In the genomic region with DNA sequence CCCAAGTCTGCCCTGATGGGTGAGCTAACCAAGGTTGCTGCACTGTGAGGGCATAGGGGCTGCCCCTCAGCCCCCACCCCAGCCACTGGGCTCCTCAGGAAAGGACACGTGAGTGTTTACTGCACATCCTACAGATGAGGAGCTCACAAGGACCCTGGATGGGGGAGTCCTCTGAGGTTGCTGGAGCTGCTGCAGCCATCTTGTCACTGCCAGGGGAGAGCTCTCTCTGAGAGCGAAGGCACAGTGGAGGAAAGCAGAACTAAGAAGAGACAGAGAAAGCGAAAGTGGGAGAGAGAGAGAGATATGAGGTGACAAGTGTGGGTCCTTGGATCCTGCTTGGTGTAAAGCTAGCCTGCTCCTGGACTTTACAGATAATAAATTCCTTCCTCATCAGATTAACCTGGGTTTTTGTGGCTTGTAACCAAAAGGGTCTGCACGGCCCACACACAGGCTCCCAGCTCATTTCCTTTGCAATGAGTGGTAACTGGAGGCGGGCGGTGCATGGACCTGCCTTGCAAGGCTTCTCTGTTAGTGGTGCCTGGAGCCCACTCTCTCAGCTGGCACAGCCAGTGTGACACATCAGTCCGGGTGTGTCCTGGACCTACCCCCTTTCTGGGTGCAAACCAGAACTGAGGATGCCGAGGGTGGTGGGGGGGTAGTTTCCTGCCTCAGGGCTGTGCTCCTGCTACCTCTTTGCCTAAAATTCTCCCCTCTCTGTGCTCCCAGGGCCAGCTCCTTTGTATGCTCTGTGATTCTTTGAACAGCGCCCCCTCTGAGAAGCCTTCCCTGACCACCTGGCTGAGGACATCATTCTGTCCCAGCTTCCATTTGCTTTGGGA, we compare ENCODE assay signal across 9 cellular contexts. TPM values are rescaled to one million over a fixed set of nuclear protein-coding genes. Genes with fewer than 3 reads are reported as not detected.
A peak's percentile ranks its signal among the peaks of the same experiment; 100 is the strongest.
DNase-seq lines count a peak whose midpoint lies in the region; ATAC-seq, FAIRE-seq and TF ChIP-seq lines count a peak whose summit lies in the region.
"Had no signal": no experiment of that assay in that cellular context is flagged by ENCODE, and none has a peak within 500 bp of the region (broad histone marks: within the 10 kb centered on the region; RNA-seq: fewer than 3 reads in every experiment).

No MANE protein-coding gene starts in this region.

- peak overlapping the region; percentile 64 for H3K4me3 Mint-ChIP-seq in T-helper 1 cell treated with Interleukin-12 subunit alpha and Interleukin-12 subunit beta and Interleukin-4 antibody, amounts not matched to agents 30 μg/mL and 1 μg/mL, for 36 hours
- H3K4me3 Mint-ChIP-seq in endodermal cell (no peak overlapping the region), progenitor cell of endocrine pancreas (ENCODE audit: low read depth) (no peak overlapping the region)

- H3K9ac ChIP-seq in endodermal cell (ENCODE audit: extremely low read depth, low read length, poor library complexity, severe bottlenecking), result no peak overlapping the region
- no peak overlapping the region for H3K9ac ChIP-seq in smooth muscle cell (ENCODE audit: low read depth)

- H2AFZ ChIP-seq in smooth muscle cell (ENCODE audit: low read depth), result no peak overlapping the region

- H3K27me3 Mint-ChIP-seq in T-helper 1 cell treated with Interleukin-12 subunit alpha and Interleukin-12 subunit beta and Interleukin-4 antibody, amounts not matched to agents 30 μg/mL and 1 μg/mL, for 36 hours (ENCODE audit: low read depth), result no peaks in the 10 kb centered on the region
- H3K27me3 Mint-ChIP-seq in endodermal cell (ENCODE audit: insufficient read depth), result peaks cover 16% of the 10 kb centered on the region
- H3K27me3 Mint-ChIP-seq in progenitor cell of endocrine pancreas, result peaks cover 11% of the 10 kb centered on the region

- DNase-seq in endodermal cell, result peak; percentile 74
- no peak for DNase-seq in smooth muscle cell (lab: John Stamatoyannopoulos, UW; ENCODE audit: unreplicated experiment)
- DNase-seq in progenitor cell of endocrine pancreas (ENCODE audit: low spot score, unreplicated experiment), result no peak
- no peak for DNase-seq in frontal cortex (ENCODE audit: low spot score in 2 of 2)
- DNase-seq in effector CD4-positive, alpha-beta T cell, result no peak

- H3K27ac ChIP-seq in endodermal cell (ENCODE audit: low read depth, low read length) (no peak overlapping the region), smooth muscle cell (ENCODE audit: low read depth) (no peak overlapping the region)

- H3K4me3 ChIP-seq in endodermal cell (ENCODE audit: low read length) (no peak overlapping the region), smooth muscle cell (no peak overlapping the region)

- peaks cover 40% of the 10 kb centered on the region for H3K4me1 Mint-ChIP-seq in T-helper 1 cell treated with Interleukin-12 subunit alpha and Interleukin-12 subunit beta and Interleukin-4 antibody, amounts not matched to agents 30 μg/mL and 1 μg/mL, for 36 hours (ENCODE audit: low read depth)
- H3K4me1 Mint-ChIP-seq in endodermal cell, result no peaks in the 10 kb centered on the region
- peaks cover 5% of the 10 kb centered on the region for H3K4me1 Mint-ChIP-seq in progenitor cell of endocrine pancreas (ENCODE audit: low read depth)

- no peaks in the 10 kb centered on the region for H3F3A ChIP-seq in smooth muscle cell (ENCODE audit: low read depth)

- H3K27me3 ChIP-seq in endodermal cell (ENCODE audit: control insufficient read depth, insufficient read depth, low read length, poor library complexity, severe bottlenecking), result no peaks in the 10 kb centered on the region
- no peaks in the 10 kb centered on the region for H3K27me3 ChIP-seq in smooth muscle cell (ENCODE audit: low read depth)

- H3K36me3 Mint-ChIP-seq in T-helper 1 cell treated with Interleukin-12 subunit alpha and Interleukin-12 subunit beta and Interleukin-4 antibody, amounts not matched to agents 30 μg/mL and 1 μg/mL, for 36 hours (ENCODE audit: low read depth), result peaks cover 47% of the 10 kb centered on the region
- H3K36me3 Mint-ChIP-seq in endodermal cell (ENCODE audit: low read depth) (no peaks in the 10 kb centered on the region), progenitor cell of endocrine pancreas (ENCODE audit: insufficient read depth) (peaks cover 1% of the 10 kb centered on the region)

- H4K20me1 ChIP-seq in smooth muscle cell (ENCODE audit: low read depth), result no peaks in the 10 kb centered on the region

- no peaks in the 10 kb centered on the region for H3K79me2 ChIP-seq in smooth muscle cell (ENCODE audit: low read depth)

- H3K4me1 ChIP-seq in endodermal cell (ENCODE audit: control insufficient read depth, insufficient read depth, low read length) (no peaks in the 10 kb centered on the region), smooth muscle cell (ENCODE audit: low read depth) (peaks cover 5% of the 10 kb centered on the region)

- H3K4me2 ChIP-seq in smooth muscle cell, result no peak overlapping the region

- peak; percentile 33 for TF ChIP-seq CTCF in endodermal cell (conservative IDR thresholded peaks at IDR 0.05)
- TF ChIP-seq CTCF in smooth muscle cell (IDR thresholded peaks at IDR 0.05; ENCODE audit: borderline replicate concordance, insufficient read depth, poor library complexity, severe bottlenecking), result no peak
- TF ChIP-seq CTCF in progenitor cell of endocrine pancreas (IDR thresholded peaks at IDR 0.05; ENCODE audit: unreplicated experiment), result no peak

- H3K9me3 Mint-ChIP-seq in T-helper 1 cell treated with Interleukin-12 subunit alpha and Interleukin-12 subunit beta and Interleukin-4 antibody, amounts not matched to agents 30 μg/mL and 1 μg/mL, for 36 hours, result peaks cover 19% of the 10 kb centered on the region
- peaks cover 14% of the 10 kb centered on the region for H3K9me3 Mint-ChIP-seq in endodermal cell
- H3K9me3 Mint-ChIP-seq in progenitor cell of endocrine pancreas (ENCODE audit: low read depth), result peaks cover 7% of the 10 kb centered on the region

- H3K9me3 ChIP-seq in endodermal cell (ENCODE audit: control insufficient read depth, low read length), result peaks cover 23% of the 10 kb centered on the region
- no peaks in the 10 kb centered on the region for H3K9me3 ChIP-seq in smooth muscle cell (replicated peaks; ENCODE audit: low read depth)

- peak overlapping the region; percentile 80 for H3K27ac Mint-ChIP-seq in T-helper 1 cell treated with Interleukin-12 subunit alpha and Interleukin-12 subunit beta and Interleukin-4 antibody, amounts not matched to agents 30 μg/mL and 1 μg/mL, for 36 hours
- H3K27ac Mint-ChIP-seq in endodermal cell (no peak overlapping the region), progenitor cell of endocrine pancreas (no peak overlapping the region)

- FAIRE-seq in frontal cortex (lab: Jason Lieb, UNC), result no peak

- H3K36me3 ChIP-seq in endodermal cell (ENCODE audit: control insufficient read depth, insufficient read depth, low read length), result no peaks in the 10 kb centered on the region
- no peaks in the 10 kb centered on the region for H3K36me3 ChIP-seq in smooth muscle cell (ENCODE audit: low read depth)

- WGBS in endodermal cell (ENCODE audit: insufficient coverage in 1 of 2, insufficient read length in 1 of 2), 2 experiments, result 90 to 94% methylated on average over 6 to 9 of the region's 9 CpGs
- WGBS in smooth muscle cell (ENCODE audit: low lambda C conversion rate), result 84% methylated on average over 9 of the region's 9 CpGs

- ATAC-seq in GM18909 (IDR thresholded peaks at IDR 0.05; ENCODE audit: poor library complexity, unreplicated experiment), result peak; percentile 83
- ATAC-seq in HG02938 (IDR thresholded peaks at IDR 0.05; ENCODE audit: unreplicated experiment), result peak; percentile 88

RNA-seq across cellular contexts. Expression of a gene that starts 14.2 kb away (rescaled TPM):
- not detected for total RNA-seq in endodermal cell
- not detected for polyA plus RNA-seq in endodermal cell (2013, experiment 1 of 2)
- not detected for polyA plus RNA-seq in endodermal cell (2013, experiment 2 of 2)
- total RNA-seq in smooth muscle cell, result not detected in 2 replicates
- not detected in 2 replicates for polyA plus RNA-seq in smooth muscle cell
- not detected in 2 replicates for total RNA-seq in progenitor cell of endocrine pancreas
- under 0.01 TPM for total RNA-seq in frontal cortex
- total RNA-seq: M059J had no signal

RNA-seq across cellular contexts. Expression of a gene that starts 26.5 kb away (rescaled TPM):
- total RNA-seq in endodermal cell, result under 1 TPM; 0.33 to 0.42 TPM
- 0.21 TPM for polyA plus RNA-seq in endodermal cell (2013, experiment 1 of 2)
- polyA plus RNA-seq in endodermal cell (2013, experiment 2 of 2), result 0.12 TPM
- 0.63 and 0.90 TPM in 2 replicates for total RNA-seq in smooth muscle cell
- 0.56 TPM in 1 of 2 replicates, not detected in the other for polyA plus RNA-seq in smooth muscle cell
- total RNA-seq in progenitor cell of endocrine pancreas, result not detected in 2 replicates
- under 0.01 TPM for total RNA-seq in frontal cortex
